ENCODE assay signal across 18 cellular contexts in genomic region chr4:67765928-67766327, GRCh38. TPM values are rescaled to one million over a fixed set of nuclear protein-coding genes. Genes with fewer than 3 reads are reported as not detected.
DNase-seq lines count a peak whose midpoint lies in the region; ATAC-seq and TF ChIP-seq lines count a peak whose summit lies in the region.
"Had no signal": no experiment of that assay in that cellular context is flagged by ENCODE, and none has a peak within 500 bp of the region (broad histone marks: within the 10 kb centered on the region; RNA-seq: fewer than 3 reads in every experiment).

No MANE protein-coding gene starts in this region.

- CTCF ChIA-PET in IMR-90 (lab: Yijun Ruan, JAX) (interaction anchor here (0.6 to 1.2 kb wide), 3 partner anchors 11 to 126 kb away, joined by 3 read pairs; no protein-coding TSS in a partner anchor), mammary epithelial cell (lab: Charles Lee; ENCODE audit: low non-redundant PET) (no interaction called here)

- H3K4me1 Mint-ChIP-seq in progenitor cell of endocrine pancreas (ENCODE audit: low read depth), result peaks cover 3% of the 10 kb centered on the region

- no peak overlapping the region for H2BK12ac ChIP-seq in neuronal stem cell (ENCODE audit: low read length)

- H3K18ac ChIP-seq in IMR-90 (ENCODE audit: low read depth, low read length), result no peak overlapping the region
- H3K18ac ChIP-seq in neuronal stem cell (ENCODE audit: low read length), result no peak overlapping the region

- no peaks in the 10 kb centered on the region for H3K27me3 Mint-ChIP-seq in progenitor cell of endocrine pancreas

- dilution Hi-C loops in IMR-90 (cut with HindIII; ENCODE audit: low sequenced_read_pairs, unreplicated experiment) (no loop called here), mammary epithelial cell (cut with HindIII; ENCODE audit: low sequenced_read_pairs) (no loop called here)

- no peak overlapping the region for H3K4me3 ChIP-seq in IMR-90 (ENCODE audit: insufficient read depth, low read depth, low read length)
- H3K4me3 ChIP-seq in mammary epithelial cell (replicated peaks in 1 of 3; ENCODE audit: insufficient read depth in 1 of 3, low read depth in 2 of 3, low read length in 3 of 3), result no peak overlapping the region
- no peak overlapping the region for H3K4me3 ChIP-seq in neuronal stem cell (ENCODE audit: low read length in 2 of 2)
- H3K4me3 ChIP-seq: GM23338 had no signal

- TF ChIP-seq CTCF in IMR-90 (conservative IDR thresholded peaks at IDR 0.05; ENCODE audit: low read depth, low read length) (no peak), mammary epithelial cell (conservative IDR thresholded peaks at IDR 0.05 in 1 of 2, IDR thresholded peaks at IDR 0.05 in 1 of 2; ENCODE audit: extremely low read depth in 1 of 2, insufficient read depth in 1 of 2, low read depth in 1 of 2, low read length in 2 of 2) (no peak), foreskin keratinocyte (conservative IDR thresholded peaks at IDR 0.05) (no peak), progenitor cell of endocrine pancreas (IDR thresholded peaks at IDR 0.05; ENCODE audit: unreplicated experiment) (no peak)

- H3K27ac Mint-ChIP-seq in progenitor cell of endocrine pancreas, result no peak overlapping the region
- H3K27ac Mint-ChIP-seq: CD14-positive monocyte, GM23338 had no signal

- H3K9me3 ChIP-seq in IMR-90 (ENCODE audit: control insufficient read depth, insufficient read depth, low read length), result no peaks in the 10 kb centered on the region
- H3K9me3 ChIP-seq in mammary epithelial cell (replicated peaks; ENCODE audit: insufficient read depth, low read length), result no peaks in the 10 kb centered on the region
- no peaks in the 10 kb centered on the region for H3K9me3 ChIP-seq in neuronal stem cell (replicated peaks in 1 of 2; ENCODE audit: control insufficient read depth in 2 of 2, insufficient read depth in 1 of 2, low read depth in 1 of 2, low read length in 2 of 2)

- BruUV-seq in IMR-90 (replicated peaks; lab: Mats Ljungman, UMichigan) (no TSS peak), mammary epithelial cell (replicated peaks; lab: Mats Ljungman, UMichigan) (no TSS peak)

- H3K79me2 ChIP-seq in mammary epithelial cell (ENCODE audit: insufficient read depth, low read length), result no peaks in the 10 kb centered on the region

- H3K36me3 ChIP-seq in IMR-90 (ENCODE audit: control insufficient read depth, insufficient read depth, low read length), result no peaks in the 10 kb centered on the region
- no peaks in the 10 kb centered on the region for H3K36me3 ChIP-seq in mammary epithelial cell (ENCODE audit: insufficient read depth, low read length)
- H3K36me3 ChIP-seq in neuronal stem cell (replicated peaks in 1 of 2; ENCODE audit: control insufficient read depth in 2 of 2, insufficient read depth in 2 of 2, low read length in 2 of 2), result no peaks in the 10 kb centered on the region

- TF ChIP-seq POLR2A in IMR-90 (IDR thresholded peaks at IDR 0.05; ENCODE audit: low read depth, low read length), result no peak

- no peaks in the 10 kb centered on the region for H4K20me1 ChIP-seq in IMR-90 (ENCODE audit: insufficient read depth, low read length)
- H4K20me1 ChIP-seq in mammary epithelial cell (ENCODE audit: insufficient read depth, low read length), result no peaks in the 10 kb centered on the region

- H3K56ac ChIP-seq in IMR-90 (ENCODE audit: extremely low read depth, insufficient read depth, low read length), result no peak overlapping the region

- H2BK5ac ChIP-seq in IMR-90 (ENCODE audit: low read depth, low read length, poor library complexity, severe bottlenecking) (no peak overlapping the region), neuronal stem cell (ENCODE audit: low read length) (no peak overlapping the region)

- no peaks in the 10 kb centered on the region for H3K27me3 ChIP-seq in IMR-90 (ENCODE audit: control insufficient read depth, insufficient read depth, low read length)
- H3K27me3 ChIP-seq in mammary epithelial cell (ENCODE audit: insufficient read depth, low read length), result no peaks in the 10 kb centered on the region
- no peaks in the 10 kb centered on the region for H3K27me3 ChIP-seq in foreskin keratinocyte
- no peaks in the 10 kb centered on the region for H3K27me3 ChIP-seq in neuronal stem cell (ENCODE audit: control insufficient read depth in 3 of 3, insufficient read depth in 3 of 3, low read depth in 1 of 3, low read length in 3 of 3)

- H3K9me3 Mint-ChIP-seq in progenitor cell of endocrine pancreas (ENCODE audit: low read depth), result no peaks in the 10 kb centered on the region
- H3K9me3 Mint-ChIP-seq: GM23338 had no signal

- ATAC-seq in IMR-90 (ENCODE audit: low read depth) (no peak), foreskin keratinocyte (peak; percentile 94)
- ATAC-seq: GM23338, Panc1 had no signal

- DNase-seq in ELR (ENCODE audit: low read depth), result peak; percentile 58
- DNase-seq in IMR-90, result peak; percentile 31
- peak; percentile 32 for DNase-seq in mammary epithelial cell
- peak in 1 of 2 donors; percentile 56 for DNase-seq in foreskin keratinocyte
- DNase-seq in NCI-H748 treated with DMSO at 0.1 percent for 48 hours (lab: John Stamatoyannopoulos, UW), result no peak
- DNase-seq in neuronal stem cell (ENCODE audit: low spot score), result no peak
- DNase-seq in progenitor cell of endocrine pancreas (ENCODE audit: low spot score, unreplicated experiment), result no peak
- DNase-seq: ACHN, AML-193, KBM-7, NCI-H1436, NCI-H2029 treated with DMSO at 0.1 percent for 48 hours, NCI-H2171 treated with DMSO at 0.1 percent for 48 hours, NCI-H446 treated with DMSO at 0.1 percent for 48 hours, SHP77 had no signal

- no peak overlapping the region for H3K27ac ChIP-seq in IMR-90 (ENCODE audit: insufficient read depth, low read length)
- no peak overlapping the region for H3K27ac ChIP-seq in mammary epithelial cell (ENCODE audit: insufficient read depth, low read depth, low read length)
- no peak overlapping the region for H3K27ac ChIP-seq in foreskin keratinocyte
- no peak overlapping the region for H3K27ac ChIP-seq in neuronal stem cell (replicated peaks; ENCODE audit: low read length)

- no peak overlapping the region for H3K23ac ChIP-seq in IMR-90 (ENCODE audit: low read depth, low read length)
- H3K23ac ChIP-seq in neuronal stem cell (ENCODE audit: low read depth, low read length, poor library complexity), result no peak overlapping the region

- H2AFZ ChIP-seq in IMR-90 (replicated peaks; ENCODE audit: low read length, poor library complexity) (no peak overlapping the region), mammary epithelial cell (ENCODE audit: low read depth, low read length) (no peak overlapping the region), neuronal stem cell (ENCODE audit: low read length) (no peak overlapping the region)
- H2AFZ ChIP-seq: GM23338 had no signal

- H3K4me1 ChIP-seq in IMR-90 (ENCODE audit: control insufficient read depth, insufficient read depth, low read length) (no peaks in the 10 kb centered on the region), mammary epithelial cell (ENCODE audit: insufficient read depth, low read length) (peaks cover 9% of the 10 kb centered on the region), foreskin keratinocyte (peaks cover 9% of the 10 kb centered on the region), neuronal stem cell (ENCODE audit: control insufficient read depth in 2 of 2, insufficient read depth in 1 of 2, low read depth in 1 of 2, low read length in 2 of 2) (peaks cover 0 to 7% of the 10 kb centered on the region in 2 donors)

- no peak overlapping the region for H2BK20ac ChIP-seq in IMR-90 (ENCODE audit: low read depth, low read length)

- no peak overlapping the region for H4K5ac ChIP-seq in IMR-90 (ENCODE audit: low read depth, low read length)

- intact Hi-C loops in IMR-90 (cut with micrococcal nuclease) (no loop called here), mammary epithelial cell (cut with micrococcal nuclease) (no loop called here)

- H4K91ac ChIP-seq in IMR-90 (ENCODE audit: insufficient read depth, low read depth, low read length) (no peak overlapping the region), neuronal stem cell (ENCODE audit: low read depth, low read length, poor library complexity) (no peak overlapping the region)

- no CpG with 5 or more reads among the region's 1 CpG for WGBS in IMR-90 (ENCODE audit: extremely low coverage in 2 of 2, insufficient read length in 1 of 2), 2 experiments
- 78% methylated on average over 1 of the region's 1 CpG for WGBS in mammary epithelial cell (ENCODE audit: low coverage, missing lambda C conversion rate)
- no CpG with 5 or more reads among the region's 1 CpG for WGBS in neuronal stem cell (ENCODE audit: extremely low coverage in 2 of 2, insufficient read length in 2 of 2, insufficient replicate concordance in 1 of 2), 2 donors

- POLR2A ChIA-PET in IMR-90 (lab: Charles Lee; ENCODE audit: unreplicated experiment), result no interaction called here

- H3K9me1 ChIP-seq in IMR-90 (ENCODE audit: insufficient read depth, low read length), result no peaks in the 10 kb centered on the region

- no peak for TF ChIP-seq RAD21 in IMR-90 (IDR thresholded peaks at IDR 0.05; ENCODE audit: low read length)

- no peak overlapping the region for H3K9ac ChIP-seq in IMR-90 (ENCODE audit: low read depth, low read length)
- no peak overlapping the region for H3K9ac ChIP-seq in mammary epithelial cell (ENCODE audit: insufficient read depth, low read length)
- H3K9ac ChIP-seq in neuronal stem cell (ENCODE audit: low read depth, low read length, poor library complexity), result no peak overlapping the region

- H2AK5ac ChIP-seq in IMR-90 (ENCODE audit: low read depth, low read length), result no peak overlapping the region
- H2AK5ac ChIP-seq in neuronal stem cell (ENCODE audit: low read depth, low read length), result no peak overlapping the region

- no peak overlapping the region for H4K8ac ChIP-seq in IMR-90 (ENCODE audit: low read depth in 2 of 2, low read length in 2 of 2)
- no peak overlapping the region for H4K8ac ChIP-seq in neuronal stem cell (ENCODE audit: low read depth, low read length)

- H3K4me2 ChIP-seq in IMR-90 (ENCODE audit: low read depth, low read length), result no peak overlapping the region
- no peak overlapping the region for H3K4me2 ChIP-seq in mammary epithelial cell (ENCODE audit: insufficient read depth, low read depth, low read length)
- H3K4me2 ChIP-seq in neuronal stem cell (ENCODE audit: insufficient read depth, low read length, poor library complexity, severe bottlenecking), result no peak overlapping the region
- H3K4me2 ChIP-seq: GM23338 had no signal

- H3K79me1 ChIP-seq in IMR-90 (ENCODE audit: low read depth in 1 of 2, low read length in 2 of 2), result no peaks in the 10 kb centered on the region
- no peaks in the 10 kb centered on the region for H3K79me1 ChIP-seq in neuronal stem cell (ENCODE audit: low read depth, low read length)

- H2BK15ac ChIP-seq in IMR-90 (ENCODE audit: low read depth, low read length), result no peak overlapping the region
- no peak overlapping the region for H2BK15ac ChIP-seq in neuronal stem cell (ENCODE audit: low read length)

- no peaks in the 10 kb centered on the region for H3K36me3 Mint-ChIP-seq in progenitor cell of endocrine pancreas (ENCODE audit: insufficient read depth)
- H3K36me3 Mint-ChIP-seq: CD14-positive monocyte had no signal

- no peak overlapping the region for H2AK9ac ChIP-seq in IMR-90 (replicated peaks; ENCODE audit: low read depth, low read length, poor library complexity)

- no peak overlapping the region for H3K4me3 Mint-ChIP-seq in progenitor cell of endocrine pancreas (ENCODE audit: low read depth)
- H3K4me3 Mint-ChIP-seq: CD14-positive monocyte, GM23338 had no signal

- H3K4ac ChIP-seq in IMR-90 (ENCODE audit: low read depth, low read length) (no peak overlapping the region), neuronal stem cell (ENCODE audit: low read length) (no peak overlapping the region)

- in situ Hi-C loops in IMR-90 (cut with MboI; ENCODE audit: low sequenced_read_pairs), result no loop called here
- in situ Hi-C loops in mammary epithelial cell (cut with MboI; ENCODE audit: low sequenced_read_pairs in 2 of 2), result no loop called here

- H2BK120ac ChIP-seq in IMR-90 (ENCODE audit: low read depth, low read length) (no peak overlapping the region), neuronal stem cell (ENCODE audit: low read depth, low read length) (no peak overlapping the region)

- H3K14ac ChIP-seq in IMR-90 (replicated peaks; ENCODE audit: low read depth, low read length) (no peak overlapping the region), neuronal stem cell (ENCODE audit: low read length) (no peak overlapping the region)

RNA-seq across cellular contexts. Expression of gene GNRHR, which starts 11.7 kb away (rescaled TPM):
- total RNA-seq in IMR-90 (2012; rRNA removed), result not detected in 2 replicates
- not detected in 2 replicates for polyA plus RNA-seq in IMR-90 (2012; rRNA removed)
- not detected in 2 replicates for polyA plus RNA-seq in IMR-90 (2012; cell fraction: cytosol; rRNA removed)
- polyA plus RNA-seq in IMR-90 (2012; cell fraction: nucleus; rRNA removed; ENCODE audit: low replicate concordance), result not detected in 2 replicates
- total RNA-seq in mammary epithelial cell, result under 1 TPM in 1 of 2 donors, not detected in 1; 0.26 TPM
- 0.05 TPM for polyA plus RNA-seq in mammary epithelial cell
- polyA minus RNA-seq in mammary epithelial cell, result not detected
- not detected in 2 replicates for total RNA-seq in foreskin keratinocyte
- polyA plus RNA-seq in foreskin keratinocyte, result not detected in 2 replicates
- polyA plus RNA-seq in neuronal stem cell (2013, experiment 1 of 2), result not detected
- polyA plus RNA-seq in neuronal stem cell (2013, experiment 2 of 2), result not detected
- total RNA-seq in progenitor cell of endocrine pancreas, result not detected in 2 replicates
- total RNA-seq: GM23338 had no signal
- polyA plus RNA-seq: CD14-positive monocyte had no signal

Comparison
In these comparisons a context has a peak if more than half of its experiments do, and no peak if none do; other contexts are left out.
1. DNase-seq: peak in ELR (single experiment), IMR-90 (single experiment) and mammary epithelial cell (single experiment); none in NCI-H748 treated with DMSO at 0.1 percent for 48 hours (single experiment), neuronal stem cell (single experiment) and progenitor cell of endocrine pancreas (single experiment).